ENCODE assay signal across 8 cellular contexts in genomic region chr7:44885394-44886317, GRCh38. TPM values are rescaled to one million over a fixed set of nuclear protein-coding genes. Genes with fewer than 3 reads are reported as not detected.
A peak's percentile ranks its signal among the peaks of the same experiment; 100 is the strongest.
DNase-seq lines count a peak whose midpoint lies in the region; ATAC-seq and TF ChIP-seq lines count a peak whose summit lies in the region.

TSS of gene PURB (minus strand) at chr7:44885530. CDS start at chr7:44885348, 182 bp downstream.

- H3K9me3 ChIP-seq in lung (ENCODE audit: control insufficient read depth in 2 of 2, insufficient read depth in 1 of 2, low read length in 1 of 2), result no peaks in the 10 kb centered on the region

- H3K36me3 ChIP-seq in lung (ENCODE audit: control insufficient read depth in 2 of 2, insufficient read depth in 2 of 2, low read length in 2 of 2), result no peaks in the 10 kb centered on the region

- H3K27me3 ChIP-seq in lung (ENCODE audit: control insufficient read depth, insufficient read depth), result no peaks in the 10 kb centered on the region

- WGBS in lung, 2 donors, result 1 to 2% methylated on average over 54 to 72 of the region's 72 CpGs

- H3K4me1 ChIP-seq in lung (ENCODE audit: control insufficient read depth in 2 of 2, insufficient read depth in 2 of 2, low read length in 2 of 2), result peaks cover 0 to 21% of the 10 kb centered on the region in 2 donors

- ATAC-seq in lung (ENCODE audit: insufficient read depth, low FRiP score), result peak; percentile 94

- H3K4me3 ChIP-seq in lung, result peak within 1 kb of the TSS; percentile 77

- peak within 1 kb of the TSS; percentile 99 to 100 for H3K27ac ChIP-seq in lung (ENCODE audit: low read depth in 1 of 2, low read length in 1 of 2)

- no peak for TF ChIP-seq CTCF in GM20000 (IDR thresholded peaks at IDR 0.05; ENCODE audit: extremely low read depth, missing control alignments)
- TF ChIP-seq CTCF in lung (IDR thresholded peaks at IDR 0.05; ENCODE audit: control extremely low read depth, extremely low read depth), result no peak

- DNase-seq in CMK (ENCODE audit: low read depth), result peak; percentile 76
- peak; percentile 97 for DNase-seq in GM20000 (ENCODE audit: low spot score)
- DNase-seq in HS-5 (ENCODE audit: low read depth), result peak; percentile 100
- DNase-seq in NK-92 (lab: John Stamatoyannopoulos, UW; ENCODE audit: unreplicated experiment), result peak; percentile 85
- DNase-seq in activated CD8-positive, alpha-beta memory T cell treated with anti-CD3 and anti-CD28 coated beads for 1 hour (ENCODE audit: extremely low read depth in 1 of 2, low read depth in 1 of 2), result peak; percentile 96 to 98
- DNase-seq in effector CD4-positive, alpha-beta T cell, result peak; percentile 96
- DNase-seq in lung (ENCODE audit: low spot score), result peak; percentile 93
- peak; percentile 87 to 94 (median 92) for DNase-seq in stimulated activated CD4-positive, alpha-beta T cell treated with anti-CD3 and anti-CD28 coated beads, TNF-alpha, amount 100 ng/mL, for 24 hours (ENCODE audit: low read depth in 3 of 3)

RNA-seq across cellular contexts. Expression of gene PURB, which starts in this region (rescaled TPM):
- 10 to 100 TPM; 22.5 to 48.9 TPM for total RNA-seq in lung
- 1 to 10 TPM; 7.9 to 8.8 TPM for polyA plus RNA-seq in lung

Comparison
In these comparisons a context has a peak if more than half of its experiments do, and no peak if none do; other contexts are left out.
1. Peak in every context shown above with its lines: DNase-seq, ATAC-seq, H3K4me3 ChIP-seq and H3K27ac ChIP-seq.